Comparison of ENCODE assay signal across 1 cellular context in genomic region chr2:43078301-43078700, GRCh38.
TF ChIP-seq lines count a peak whose summit lies in the region.

No MANE protein-coding gene starts in this region.

TF ChIP-seq in IMR-90, 13 proteins besides CTCF, POLR2A, EP300 and RAD21 (continued from another document):
- TF ChIP-seq USF2 (IDR thresholded peaks at IDR 0.05; ENCODE audit: low read depth, low read length) (no peak), RCOR1 (IDR thresholded peaks at IDR 0.05; ENCODE audit: insufficient replicate concordance, low read length) (no peak), ELK1 (IDR thresholded peaks at IDR 0.05; ENCODE audit: borderline replicate concordance, low read depth, low read length) (no peak), CEBPB (IDR thresholded peaks at IDR 0.05; ENCODE audit: low read depth, low read length) (no peak), RFX5 (IDR thresholded peaks at IDR 0.05; ENCODE audit: low read depth, low read length) (no peak), MXI1 (IDR thresholded peaks at IDR 0.05; ENCODE audit: borderline replicate concordance, low read depth, low read length) (no peak), MAZ (IDR thresholded peaks at IDR 0.05; ENCODE audit: borderline replicate concordance, low read depth, low read length) (no peak)
